Comparison of ENCODE assay signal across 25 cellular contexts in genomic region chr9:117671468-117671867, GRCh38. TPM values are rescaled to one million over a fixed set of nuclear protein-coding genes. Genes with fewer than 3 reads are reported as not detected.
"Had no signal": no experiment of that assay in that cellular context is flagged by ENCODE, and none has a peak within 500 bp of the region (broad histone marks: within the 10 kb centered on the region; RNA-seq: fewer than 3 reads in every experiment).

No MANE protein-coding gene starts in this region.

- ATAC-seq: activated CD8-positive, alpha-beta T cell treated with anti-CD3 and anti-CD28 coated beads, Interleukin-2, amount 10 ng/mL, durations not matched to agents 7 days and 5 days; activated naive CD8-positive, alpha-beta T cell treated with anti-CD3 and anti-CD28 coated beads, Interleukin-2, amount 50 U/mL, for 24 hours; mucosa of descending colon; sciatic nerve; stimulated activated memory B cell treated with anti-CD40 and anti-IgM and Interleukin-4, amounts not matched to agents 10 μg/mL and 1 μg/mL and 100 μg/mL, for 72 hours had no signal

- H3K9me3 ChIP-seq: mucosa of descending colon, stomach, suprapubic skin, tibial nerve had no signal

- DNase-seq: activated CD4-positive, alpha-beta T cell treated with anti-CD3 and anti-CD28 coated beads, Interleukin-2, amount 10 ng/mL, durations not matched to agents 7 days and 5 days; activated CD4-positive, CD25-positive, alpha-beta regulatory T cell treated with anti-CD3 and anti-CD28 coated beads, Interleukin-2, amount 50 U/mL, for 72 hours; activated CD8-positive, alpha-beta T cell treated with anti-CD3 and anti-CD28 coated beads, Interleukin-2, amount 10 ng/mL, durations not matched to agents 7 days and 5 days; activated gamma-delta T cell; activated naive CD4-positive, alpha-beta T cell treated with anti-CD3 and anti-CD28 coated beads, Interleukin-2, amount 50 U/mL, for 16 hours; activated naive CD8-positive, alpha-beta T cell treated with anti-CD3 and anti-CD28 coated beads, Interleukin-2, amount 50 U/mL, for 24 hours; erythroblast; foreskin fibroblast; immature natural killer cell; mesendoderm; mucosa of descending colon; naive B cell; nucleus accumbens; posterior cingulate gyrus; stimulated activated CD4-positive, alpha-beta T cell treated with anti-CD3 and anti-CD28 coated beads, Interleukin-15, amount 100 ng/mL, for 24 hours; stomach had no signal

- H3K27ac ChIP-seq: cardiac muscle cell, hepatocyte, stomach, suprapubic skin, tibial nerve, VCaP had no signal

- H3K36me3 ChIP-seq: cardiac muscle cell, stomach, suprapubic skin, tibial nerve had no signal

- H3K4me1 ChIP-seq: stomach, suprapubic skin had no signal

- H3K27me3 ChIP-seq: cardiac muscle cell, hepatocyte, stomach, suprapubic skin, tibial nerve had no signal

- H3K4me3 ChIP-seq: cardiac muscle cell, hepatocyte, mucosa of descending colon, smooth muscle cell, stomach, suprapubic skin, tibial nerve had no signal

RNA-seq across cellular contexts. Expression of gene TLR4, which starts 32.7 kb away (rescaled TPM):
- total RNA-seq: activated T-helper 1 cell treated with anti-CD3 and anti-CD28 coated beads, Interleukin-12 subunit alpha, Interleukin-12 subunit beta, Interleukin-2, Interleukin-4 antibody, amounts not matched to agents 30 ng/mL and 10 ng/mL and 1 ng/mL, durations not matched to agents 14 hours and 24 hours and 36 hours had no signal
- polyA plus RNA-seq: cardiac muscle cell had no signal
